In genomic region chr1:161191971-161192370, GRCh38 we compare ENCODE assay signal across 11 cellular contexts. TPM values are rescaled to one million over a fixed set of nuclear protein-coding genes. Genes with fewer than 3 reads are reported as not detected.
A peak's percentile ranks its signal among the peaks of the same experiment; 100 is the strongest.
DNase-seq lines count a peak whose midpoint lies in the region; ATAC-seq lines count a peak whose summit lies in the region.
"Had no signal": no experiment of that assay in that cellular context is flagged by ENCODE, and none has a peak within 500 bp of the region (broad histone marks: within the 10 kb centered on the region; RNA-seq: fewer than 3 reads in every experiment).

No MANE protein-coding gene starts in this region.

- intact Hi-C loops in dendritic cell treated with granulocyte-macrophage colony-stimulating factor and Interleukin-4, amounts not matched to agents 40 ng/mL and 50 ng/mL, for 4 days (cut with micrococcal nuclease): loop anchor here (1.0 kb wide), 1 partner anchor 33 kb away; no protein-coding TSS in a partner anchor

- DNase-seq in activated CD8-positive, alpha-beta memory T cell treated with anti-CD3 and anti-CD28 coated beads, Interleukin-2, amount 10 ng/mL, durations not matched to agents 7 days and 5 days: no peak
- DNase-seq in activated CD8-positive, alpha-beta memory T cell treated with anti-CD3 and anti-CD28 coated beads for 24 hours: no peak
- DNase-seq in substantia nigra (lab: John Stamatoyannopoulos, UW) (no peak), NAMALWA (ENCODE audit: low spot score) (no peak)

- H3K4me1 Mint-ChIP-seq in activated CD8-positive, alpha-beta memory T cell treated with anti-CD3 and anti-CD28 coated beads, Interleukin-2, amount 10 ng/mL, durations not matched to agents 7 days and 5 days: peaks cover 46% of the 10 kb centered on the region
- peaks cover 70% of the 10 kb centered on the region for H3K4me1 Mint-ChIP-seq in dendritic cell treated with granulocyte-macrophage colony-stimulating factor and Interleukin-4, amounts not matched to agents 40 ng/mL and 50 ng/mL, for 4 days (ENCODE audit: low read depth)

- ATAC-seq in activated CD8-positive, alpha-beta memory T cell treated with anti-CD3 and anti-CD28 coated beads, Interleukin-2, amount 10 ng/mL, durations not matched to agents 7 days and 5 days: no peak
- ATAC-seq in HG03095 (IDR thresholded peaks at IDR 0.05; ENCODE audit: unreplicated experiment): no peak

- peak overlapping the region; percentile 100 for H3K27ac ChIP-seq in substantia nigra (ENCODE audit: low read depth, low read length, poor library complexity, severe bottlenecking)
- H3K27ac ChIP-seq: cardiac muscle cell, ovary had no signal

- CTCF ChIA-PET in activated CD8-positive, alpha-beta memory T cell treated with anti-CD3 and anti-CD28 coated beads, Interleukin-2, amount 10 ng/mL, durations not matched to agents 7 days and 5 days (lab: Charles Lee): interaction anchor here (0.7 to 7.0 kb wide), 20 partner anchors 10 to 448 kb away, joined by 3 to 77 read pairs (median 7); partner anchors contain the start of genes B4GALT3, NDUFS2, PPOX and TOMM40L

- no peak overlapping the region for H3K4me3 Mint-ChIP-seq in activated CD8-positive, alpha-beta memory T cell treated with anti-CD3 and anti-CD28 coated beads, Interleukin-2, amount 10 ng/mL, durations not matched to agents 7 days and 5 days
- no peak overlapping the region for H3K4me3 Mint-ChIP-seq in dendritic cell treated with granulocyte-macrophage colony-stimulating factor and Interleukin-4, amounts not matched to agents 40 ng/mL and 50 ng/mL, for 4 days
- H3K4me3 Mint-ChIP-seq: activated naive CD4-positive, alpha-beta T cell treated with anti-CD3 and anti-CD28 coated beads, Interleukin-2, amount 10 ng/mL, durations not matched to agents 7 days and 5 days had no signal

- no peaks in the 10 kb centered on the region for H3K27me3 Mint-ChIP-seq in activated CD8-positive, alpha-beta memory T cell treated with anti-CD3 and anti-CD28 coated beads, Interleukin-2, amount 10 ng/mL, durations not matched to agents 7 days and 5 days
- no peaks in the 10 kb centered on the region for H3K27me3 Mint-ChIP-seq in dendritic cell treated with granulocyte-macrophage colony-stimulating factor and Interleukin-4, amounts not matched to agents 40 ng/mL and 50 ng/mL, for 4 days
- H3K27me3 Mint-ChIP-seq: activated naive CD4-positive, alpha-beta T cell treated with anti-CD3 and anti-CD28 coated beads, Interleukin-2, amount 10 ng/mL, durations not matched to agents 7 days and 5 days had no signal

- peaks cover 1% of the 10 kb centered on the region for H3K36me3 Mint-ChIP-seq in activated CD8-positive, alpha-beta memory T cell treated with anti-CD3 and anti-CD28 coated beads, Interleukin-2, amount 10 ng/mL, durations not matched to agents 7 days and 5 days
- H3K36me3 Mint-ChIP-seq in dendritic cell treated with granulocyte-macrophage colony-stimulating factor and Interleukin-4, amounts not matched to agents 40 ng/mL and 50 ng/mL, for 4 days (ENCODE audit: low read depth): no peaks in the 10 kb centered on the region

- peak overlapping the region; percentile 19 for H3K27ac Mint-ChIP-seq in activated CD8-positive, alpha-beta memory T cell treated with anti-CD3 and anti-CD28 coated beads, Interleukin-2, amount 10 ng/mL, durations not matched to agents 7 days and 5 days
- H3K27ac Mint-ChIP-seq in dendritic cell treated with granulocyte-macrophage colony-stimulating factor and Interleukin-4, amounts not matched to agents 40 ng/mL and 50 ng/mL, for 4 days: peak overlapping the region; percentile 58

- no peaks in the 10 kb centered on the region for H3K9me3 Mint-ChIP-seq in activated CD8-positive, alpha-beta memory T cell treated with anti-CD3 and anti-CD28 coated beads, Interleukin-2, amount 10 ng/mL, durations not matched to agents 7 days and 5 days (ENCODE audit: low read depth)
- H3K9me3 Mint-ChIP-seq in dendritic cell treated with granulocyte-macrophage colony-stimulating factor and Interleukin-4, amounts not matched to agents 40 ng/mL and 50 ng/mL, for 4 days: no peaks in the 10 kb centered on the region
- H3K9me3 Mint-ChIP-seq: activated naive CD4-positive, alpha-beta T cell treated with anti-CD3 and anti-CD28 coated beads, Interleukin-2, amount 10 ng/mL, durations not matched to agents 7 days and 5 days had no signal

RNA-seq across cellular contexts. Expression of gene ADAMTS4, which starts 6.9 kb away (rescaled TPM):
- under 1 TPM; 0.30 to 0.38 TPM for total RNA-seq in activated CD8-positive, alpha-beta memory T cell treated with anti-CD3 and anti-CD28 coated beads, Interleukin-2, amount 10 ng/mL, durations not matched to agents 7 days and 5 days
- total RNA-seq: A172, HT-29 had no signal

RNA-seq across cellular contexts. Expression of gene NDUFS2, which starts 10.2 kb away (rescaled TPM):
- total RNA-seq in activated CD8-positive, alpha-beta memory T cell treated with anti-CD3 and anti-CD28 coated beads, Interleukin-2, amount 10 ng/mL, durations not matched to agents 7 days and 5 days: 10 to 100 TPM; 69.4 to 83.9 TPM

RNA-seq across cellular contexts. Expression of gene B4GALT3, which starts 14.7 kb away (rescaled TPM):
- total RNA-seq in activated CD8-positive, alpha-beta memory T cell treated with anti-CD3 and anti-CD28 coated beads, Interleukin-2, amount 10 ng/mL, durations not matched to agents 7 days and 5 days: 10 to 100 TPM; 47.0 to 53.5 TPM

RNA-seq across cellular contexts. Expression of gene FCER1G, which starts 23.1 kb away (rescaled TPM):
- total RNA-seq in activated CD8-positive, alpha-beta memory T cell treated with anti-CD3 and anti-CD28 coated beads, Interleukin-2, amount 10 ng/mL, durations not matched to agents 7 days and 5 days: 1 to 10 TPM; 1.1 to 5.8 TPM
- total RNA-seq: A172, cardiac muscle cell, HT-29 had no signal

RNA-seq across cellular contexts. Expression of gene PPOX, which starts 25.7 kb away (rescaled TPM):
- 10 to 100 TPM; 34.5 to 43.9 TPM for total RNA-seq in activated CD8-positive, alpha-beta memory T cell treated with anti-CD3 and anti-CD28 coated beads, Interleukin-2, amount 10 ng/mL, durations not matched to agents 7 days and 5 days
